In genomic region chr2:29014331-29014730, GRCh38 we compare ENCODE assay signal across 13 cellular contexts. TPM values are rescaled to one million over a fixed set of nuclear protein-coding genes. Genes with fewer than 3 reads are reported as not detected.
DNase-seq lines count a peak whose midpoint lies in the region; ATAC-seq and TF ChIP-seq lines count a peak whose summit lies in the region.
"Had no signal": no experiment of that assay in that cellular context is flagged by ENCODE, and none has a peak within 500 bp of the region (broad histone marks: within the 10 kb centered on the region; RNA-seq: fewer than 3 reads in every experiment).

No MANE protein-coding gene starts in this region.

- no peak for TF ChIP-seq CTCF in CD4-positive, alpha-beta T cell (IDR thresholded peaks at IDR 0.05)
- TF ChIP-seq CTCF in Loucy (conservative IDR thresholded peaks at IDR 0.05; ENCODE audit: low read length) (no peak), mesothelial cell of epicardium (IDR thresholded peaks at IDR 0.05; ENCODE audit: unreplicated experiment) (no peak)

- H3K9me3 Mint-ChIP-seq in CD4-positive, alpha-beta T cell: no peaks in the 10 kb centered on the region
- no peaks in the 10 kb centered on the region for H3K9me3 Mint-ChIP-seq in central memory CD8-positive, alpha-beta T cell
- H3K9me3 Mint-ChIP-seq in mesothelial cell of epicardium: no peaks in the 10 kb centered on the region

- peak overlapping the region; percentile 99 for H3K27ac Mint-ChIP-seq in CD4-positive, alpha-beta T cell
- peak overlapping the region; percentile 100 for H3K27ac Mint-ChIP-seq in central memory CD8-positive, alpha-beta T cell (ENCODE audit: low read depth)
- H3K27ac Mint-ChIP-seq in mesothelial cell of epicardium: no peak overlapping the region

- H3K4me2 ChIP-seq in Loucy (ENCODE audit: low read depth, low read length, poor library complexity, severe bottlenecking) (peak overlapping the region; percentile 96), skeletal muscle satellite cell (ENCODE audit: low read length) (peak overlapping the region; percentile 72)

- H3K27ac ChIP-seq in CD4-positive, alpha-beta T cell (ENCODE audit: low read depth, low read length): peak overlapping the region; percentile 81

- H3K27me3 ChIP-seq in CD4-positive, alpha-beta T cell (ENCODE audit: control insufficient read depth, insufficient read depth, low read length): no peaks in the 10 kb centered on the region
- no peaks in the 10 kb centered on the region for H3K27me3 ChIP-seq in Loucy (ENCODE audit: insufficient read depth, low read length, poor library complexity, severe bottlenecking)
- H3K27me3 ChIP-seq in skeletal muscle satellite cell (ENCODE audit: control insufficient read depth, insufficient read depth, low read length): no peaks in the 10 kb centered on the region

- no peaks in the 10 kb centered on the region for H3K9me2 ChIP-seq in Loucy (replicated peaks; ENCODE audit: low read depth, low read length)

- H3K9me3 ChIP-seq in CD4-positive, alpha-beta T cell (ENCODE audit: control insufficient read depth, low read length): no peaks in the 10 kb centered on the region
- H3K9me3 ChIP-seq in Loucy (ENCODE audit: insufficient read depth, low read depth, low read length) (no peaks in the 10 kb centered on the region), skeletal muscle satellite cell (replicated peaks; ENCODE audit: low read length) (no peaks in the 10 kb centered on the region)
- H3K9me3 ChIP-seq: Caco-2 had no signal

- H3K9ac ChIP-seq in Loucy (ENCODE audit: low read depth, low read length, poor library complexity, severe bottlenecking) (peak overlapping the region; percentile 84), skeletal muscle satellite cell (ENCODE audit: low read depth, low read length) (peak overlapping the region; percentile 5)

- no peak for ATAC-seq in CD4-positive, alpha-beta T cell (ENCODE audit: poor library complexity)
- ATAC-seq in central memory CD8-positive, alpha-beta T cell (replicated peaks; ENCODE audit: extremely low read depth, poor library complexity, severe bottlenecking): no peak
- ATAC-seq in GM19455 (IDR thresholded peaks at IDR 0.05; ENCODE audit: unreplicated experiment): no peak

- H3K4me3 ChIP-seq in Loucy (ENCODE audit: low read length, poor library complexity, severe bottlenecking) (peak overlapping the region; percentile 79), skeletal muscle satellite cell (ENCODE audit: low read length) (peak overlapping the region; percentile 13)

- no peaks in the 10 kb centered on the region for H3K36me3 ChIP-seq in Loucy (ENCODE audit: insufficient read depth, low read length)
- H3K36me3 ChIP-seq in skeletal muscle satellite cell (ENCODE audit: insufficient read depth, low read length): no peaks in the 10 kb centered on the region

- peaks cover 15% of the 10 kb centered on the region; the same call in 1 of the 2 replicates for H3F3A ChIP-seq in Loucy (ENCODE audit: low read depth)

- no peaks in the 10 kb centered on the region for H3K36me3 Mint-ChIP-seq in CD4-positive, alpha-beta T cell (ENCODE audit: low read depth)
- peaks cover 30% of the 10 kb centered on the region for H3K36me3 Mint-ChIP-seq in central memory CD8-positive, alpha-beta T cell (ENCODE audit: insufficient read depth)
- H3K36me3 Mint-ChIP-seq in mesothelial cell of epicardium: no peaks in the 10 kb centered on the region

- no peaks in the 10 kb centered on the region for H4K20me1 ChIP-seq in Loucy (ENCODE audit: insufficient read depth, low read length, poor library complexity, severe bottlenecking)

- peak in 2 of 10 experiments; percentile 14 to 19 for DNase-seq in CD4-positive, alpha-beta T cell
- no peak for DNase-seq in central memory CD8-positive, alpha-beta T cell (ENCODE audit: low spot score in 2 of 2)
- DNase-seq in mesothelial cell of epicardium (ENCODE audit: low spot score in 2 of 2, unreplicated experiment in 2 of 2) (no peak), RKO (ENCODE audit: low spot score) (no peak), SK-N-DZ (ENCODE audit: low spot score) (no peak)
- DNase-seq: activated gamma-delta T cell, Caco-2, NCI-H524 treated with DMSO at 0.1 percent for 48 hours had no signal

- peak overlapping the region; percentile 47 for H2AFZ ChIP-seq in Loucy (ENCODE audit: low read length)

- CTCF ChIA-PET in CD4-positive, alpha-beta T cell (lab: Charles Lee): interaction anchor here (1.4 to 1.6 kb wide), 2 partner anchors 56 to 100 kb away, joined by 5 to 6 read pairs; no protein-coding TSS in a partner anchor

- H3K4me3 Mint-ChIP-seq in CD4-positive, alpha-beta T cell: peak overlapping the region; percentile 82
- H3K4me3 Mint-ChIP-seq in central memory CD8-positive, alpha-beta T cell: peak overlapping the region; percentile 88
- H3K4me3 Mint-ChIP-seq in mesothelial cell of epicardium: no peak overlapping the region

- H3K79me2 ChIP-seq in Loucy (ENCODE audit: insufficient read depth, low read length): peaks cover 10% of the 10 kb centered on the region; the same call in 1 of the 2 replicates

- intact Hi-C loops in CD4-positive, alpha-beta T cell (cut with DNase I, micrococcal nuclease): loop anchor here (2.0 to 10.0 kb wide), 6 partner anchors 56 to 450 kb away; partner anchors contain the start of genes SPDYA (in 1 of the 2) and WDR43 (in 1 of the 2)

- H3K4me1 ChIP-seq in Loucy (ENCODE audit: insufficient read depth, low read length, poor library complexity, severe bottlenecking): peaks cover 76% of the 10 kb centered on the region
- H3K4me1 ChIP-seq in skeletal muscle satellite cell (ENCODE audit: control insufficient read depth, insufficient read depth, low read length): peaks cover 68% of the 10 kb centered on the region
- H3K4me1 ChIP-seq: Caco-2 had no signal

- H3K4me1 Mint-ChIP-seq in CD4-positive, alpha-beta T cell (ENCODE audit: low read depth): peaks cover 78% of the 10 kb centered on the region
- peaks cover 84% of the 10 kb centered on the region for H3K4me1 Mint-ChIP-seq in central memory CD8-positive, alpha-beta T cell
- H3K4me1 Mint-ChIP-seq in mesothelial cell of epicardium: peaks cover 15% of the 10 kb centered on the region

- no peaks in the 10 kb centered on the region for H3K27me3 Mint-ChIP-seq in CD4-positive, alpha-beta T cell
- H3K27me3 Mint-ChIP-seq in central memory CD8-positive, alpha-beta T cell: no peaks in the 10 kb centered on the region
- no peaks in the 10 kb centered on the region for H3K27me3 Mint-ChIP-seq in mesothelial cell of epicardium (ENCODE audit: low read depth)

- POLR2A ChIA-PET in CD4-positive, alpha-beta T cell (lab: Charles Lee): interaction anchor here (1.2 to 4.8 kb wide), 7 partner anchors 11 to 106 kb away, joined by 6 to 80 read pairs (median 12); no protein-coding TSS in a partner anchor

RNA-seq across cellular contexts. Expression of gene TOGARAM2, which starts 33.2 kb away (rescaled TPM):
- total RNA-seq in CD4-positive, alpha-beta T cell: 1 to 10 TPM; 2.0 to 2.3 TPM
- 0.22 and 0.25 TPM in 2 replicates for total RNA-seq in skeletal muscle satellite cell (2012; rRNA removed)
- 0.16 to 0.40 TPM (median 0.38 TPM) in 3 replicates for total RNA-seq in mesothelial cell of epicardium
- 0.02 and 0.03 TPM in 2 replicates for polyA plus RNA-seq in SK-N-DZ (2014; cell fraction: cytosol; rRNA removed)
- polyA plus RNA-seq in SK-N-DZ (2014; cell fraction: nucleus; rRNA removed): 0.94 TPM in 1 of 2 replicates, not detected in the other
- total RNA-seq: M059J had no signal

RNA-seq across cellular contexts. Expression of gene PCARE, which starts 60.0 kb away (rescaled TPM):
- not detected for total RNA-seq in CD4-positive, alpha-beta T cell
- total RNA-seq in skeletal muscle satellite cell (2012; rRNA removed): not detected in 2 replicates
- total RNA-seq in mesothelial cell of epicardium: 0.07 to 0.22 TPM (median 0.09 TPM) in 3 replicates
- polyA plus RNA-seq in SK-N-DZ (2014; cell fraction: cytosol; rRNA removed): not detected in 2 replicates
- not detected in 2 replicates for polyA plus RNA-seq in SK-N-DZ (2014; cell fraction: nucleus; rRNA removed)
- total RNA-seq: Caco-2; M059J; T-helper 1 cell treated with Interleukin-12 subunit alpha and Interleukin-12 subunit beta and Interleukin-4 antibody, amounts not matched to agents 30 ng/mL and 1 ng/mL, for 36 hours had no signal
